6 cellular contexts compared by ENCODE assay signal in the genomic region with DNA sequence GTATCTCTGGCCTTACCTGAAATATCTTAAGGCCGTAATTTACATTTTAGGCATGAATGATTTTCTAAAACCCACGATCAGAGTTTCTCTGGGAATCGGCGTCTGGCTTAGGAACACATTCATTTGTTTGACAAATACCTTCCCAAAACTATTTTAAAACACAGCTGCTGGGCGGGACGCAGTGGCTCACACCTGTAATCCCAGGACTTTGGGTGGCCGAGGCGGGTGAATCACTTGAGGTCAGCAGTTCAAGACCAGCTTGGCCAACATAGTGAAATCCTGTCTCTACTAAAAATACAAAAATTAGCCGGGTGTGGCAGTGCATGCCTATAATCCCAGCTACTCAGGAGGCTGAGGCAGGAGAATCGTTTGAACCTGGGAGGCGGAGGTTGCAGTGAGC. TPM values are rescaled to one million over a fixed set of nuclear protein-coding genes. Genes with fewer than 3 reads are reported as not detected.
A peak's percentile ranks its signal among the peaks of the same experiment; 100 is the strongest.
DNase-seq lines count a peak whose midpoint lies in the region; ATAC-seq and TF ChIP-seq lines count a peak whose summit lies in the region.
"Not testable (repeated sequence)": the region's sequence is repeated elsewhere in the genome, so short reads cannot be mapped to it uniquely, and the experiment has no call there.
"Had no signal": no experiment of that assay in that cellular context is flagged by ENCODE, and none has a peak within 500 bp of the region (broad histone marks: within the 10 kb centered on the region; RNA-seq: fewer than 3 reads in every experiment).

No MANE protein-coding gene starts in this region.

- not testable (repeated sequence) for H3K27me3 ChIP-seq in HUES6 (ENCODE audit: control insufficient read depth, insufficient read depth, low read length); esophagus (ENCODE audit: control insufficient read depth in 1 of 2, insufficient read depth in 2 of 2, low read length in 2 of 2); thyroid gland

- not testable (repeated sequence) for H3K9me3 ChIP-seq in HUES6 (ENCODE audit: control insufficient read depth, insufficient read depth, low read depth, low read length); esophagus (ENCODE audit: control insufficient read depth in 2 of 2, insufficient read depth in 1 of 2, low read depth in 1 of 2, low read length in 1 of 2); thyroid gland

- not testable (repeated sequence) for TF ChIP-seq CTCF in RWPE1 (conservative IDR thresholded peaks at IDR 0.05; ENCODE audit: low read depth); thyroid gland (IDR thresholded peaks at IDR 0.05)

- CTCF ChIA-PET in RWPE1 (lab: Yijun Ruan, JAX) = not testable (repeated sequence)

- H3K4me1 ChIP-seq in HUES6 (ENCODE audit: control insufficient read depth, insufficient read depth, low read length) = not testable (repeated sequence)
- H3K4me1 ChIP-seq in esophagus (ENCODE audit: control insufficient read depth in 2 of 2, insufficient read depth in 2 of 2, low read length in 1 of 2) (peaks cover 0 to 14% of the 10 kb centered on the region in 2 donors), thyroid gland (peaks cover 38 to 47% of the 10 kb centered on the region in 2 donors)

- TF ChIP-seq POLR2A in thyroid gland (IDR thresholded peaks at IDR 0.05) = not testable (repeated sequence)

- not testable (repeated sequence) for H3K9ac ChIP-seq in HUES6 (ENCODE audit: low read length)

- 0 out of 2 replicates have a peak overlapping the region, but pooled peaks have one; percentile 63 for H3K27ac ChIP-seq in HUES6 (ENCODE audit: low read depth, low read length)
- H3K27ac ChIP-seq in RWPE1 = peak overlapping the region; percentile 67
- peak overlapping the region; percentile 27 to 72 for H3K27ac ChIP-seq in esophagus (ENCODE audit: low read depth in 2 of 2, low read length in 1 of 2)
- peak overlapping the region; percentile 83 to 92 (median 86) for H3K27ac ChIP-seq in thyroid gland

- H3K36me3 ChIP-seq in HUES6 (ENCODE audit: control insufficient read depth, insufficient read depth, low read length) = peaks cover 26% of the 10 kb centered on the region
- peaks cover 0 to 14% of the 10 kb centered on the region in 2 donors for H3K36me3 ChIP-seq in esophagus (ENCODE audit: control insufficient read depth in 2 of 2, insufficient read depth in 2 of 2, low read length in 1 of 2)
- H3K36me3 ChIP-seq in thyroid gland = peaks cover 7 to 12% of the 10 kb centered on the region in 2 donors

- H3K4me3 ChIP-seq in HUES6 (ENCODE audit: low read depth, low read length); esophagus (ENCODE audit: low read depth in 1 of 2, low read length in 2 of 2); thyroid gland (replicated peaks in 1 of 3): not testable (repeated sequence)

- intact Hi-C loops in Right ventricle myocardium inferior (cut with DNase I); thyroid gland (cut with DNase I): not testable (repeated sequence)

- WGBS in esophagus, 2 donors = 76 to 79% methylated on average over 11 of the region's 11 CpGs
- WGBS in thyroid gland, 2 donors = 36 to 46% methylated on average over 11 of the region's 11 CpGs

- not testable (repeated sequence) for ATAC-seq in Right ventricle myocardium inferior

- DNase-seq in RWPE1 (ENCODE audit: low spot score) = not testable (repeated sequence)
- DNase-seq in Right ventricle myocardium inferior (ENCODE audit: missing footprints) (peak; percentile 11), thyroid gland (peak; percentile 62 to 80)

- POLR2A ChIA-PET in RWPE1 (lab: Yijun Ruan, JAX; ENCODE audit: low non-redundant PET) = not testable (repeated sequence)

RNA-seq across cellular contexts. Expression of a gene that starts 16.5 kb away (rescaled TPM):
- polyA plus RNA-seq in esophagus = 1 to 10 TPM; 2.1 to 3.1 TPM
- total RNA-seq in Right ventricle myocardium inferior = 6.9 TPM
- total RNA-seq in thyroid gland = 1 to 10 TPM; 1.2 to 4.5 (median 1.3) TPM
- total RNA-seq: A172 had no signal

RNA-seq across cellular contexts. Expression of a gene that starts 17.7 kb away (rescaled TPM):
- polyA plus RNA-seq in esophagus = 10 to 100 TPM; 67.7 to 91.4 TPM
- 116 TPM for total RNA-seq in Right ventricle myocardium inferior
- total RNA-seq in thyroid gland = 100 to 1,000 TPM; 204 to 294 (median 241) TPM

RNA-seq across cellular contexts. Expression of a gene that starts 43.0 kb away (rescaled TPM):
- 1 to 10 TPM; 7.5 to 8.3 TPM for polyA plus RNA-seq in esophagus
- total RNA-seq in Right ventricle myocardium inferior (3.0 TPM), thyroid gland (1 to 10 TPM; 1.0 to 9.9 (median 5.3) TPM)
- total RNA-seq: A172 had no signal

RNA-seq across cellular contexts. Expression of a gene that starts 45.0 kb away (rescaled TPM):
- 10 to 100 TPM; 25.4 to 26.1 TPM for polyA plus RNA-seq in esophagus
- 17.9 TPM for total RNA-seq in Right ventricle myocardium inferior
- total RNA-seq in thyroid gland = 10 to 100 TPM; 21.6 to 34.2 (median 28.5) TPM

RNA-seq across cellular contexts. Expression of a gene that starts 58.3 kb away (rescaled TPM):
- polyA plus RNA-seq in esophagus = 100 to 1,000 TPM in 1 of 2 donors, 10 to 100 TPM in 1; 89.9 to 153 TPM
- total RNA-seq in Right ventricle myocardium inferior (103 TPM), thyroid gland (100 to 1,000 TPM in 1 of 4 donors, 10 to 100 TPM in 3; 54.6 to 110 (median 86.4) TPM)
